ENCODE assay signal across 21 cellular contexts in genomic region chr7:90688826-90689225, GRCh38.
"Had no signal": no experiment of that assay in that cellular context is flagged by ENCODE, and none has a peak within 500 bp of the region (broad histone marks: within the 10 kb centered on the region; RNA-seq: fewer than 3 reads in every experiment).

No MANE protein-coding gene starts in this region.

- H3K9me3 ChIP-seq: heart right ventricle, psoas muscle, right lobe of liver, transverse colon had no signal

- ATAC-seq: natural killer cell; psoas muscle; right lobe of liver; stimulated activated naive CD8-positive, alpha-beta T cell treated with anti-CD3 and anti-CD28 coated beads, Interleukin-15, Interleukin-2, amounts not matched to agents 100 U/mL and 50 U/mL, for 24 hours had no signal

- H3K27ac Mint-ChIP-seq: activated CD4-positive, alpha-beta T cell treated with anti-CD3 and anti-CD28 coated beads, Interleukin-2, amount 10 ng/mL, durations not matched to agents 7 days and 5 days; activated naive CD8-positive, alpha-beta T cell treated with anti-CD3 and anti-CD28 coated beads, Interleukin-2, amount 10 ng/mL, durations not matched to agents 7 days and 5 days; dendritic cell treated with granulocyte-macrophage colony-stimulating factor and Interleukin-4, amounts not matched to agents 40 ng/mL and 50 ng/mL, for 4 days; natural killer cell had no signal

- H3K4me1 ChIP-seq: psoas muscle, right lobe of liver, transverse colon had no signal

- H3K27me3 Mint-ChIP-seq: activated CD4-positive, alpha-beta T cell treated with anti-CD3 and anti-CD28 coated beads, Interleukin-2, amount 10 ng/mL, durations not matched to agents 7 days and 5 days; activated naive CD8-positive, alpha-beta T cell treated with anti-CD3 and anti-CD28 coated beads, Interleukin-2, amount 10 ng/mL, durations not matched to agents 7 days and 5 days; dendritic cell treated with granulocyte-macrophage colony-stimulating factor and Interleukin-4, amounts not matched to agents 40 ng/mL and 50 ng/mL, for 4 days had no signal

- H3K4me3 Mint-ChIP-seq: activated CD4-positive, alpha-beta T cell treated with anti-CD3 and anti-CD28 coated beads, Interleukin-2, amount 10 ng/mL, durations not matched to agents 7 days and 5 days; activated naive CD8-positive, alpha-beta T cell treated with anti-CD3 and anti-CD28 coated beads, Interleukin-2, amount 10 ng/mL, durations not matched to agents 7 days and 5 days; dendritic cell treated with granulocyte-macrophage colony-stimulating factor and Interleukin-4, amounts not matched to agents 40 ng/mL and 50 ng/mL, for 4 days; natural killer cell had no signal

- H3K36me3 Mint-ChIP-seq: activated naive CD8-positive, alpha-beta T cell treated with anti-CD3 and anti-CD28 coated beads, Interleukin-2, amount 10 ng/mL, durations not matched to agents 7 days and 5 days; natural killer cell had no signal

- H3K4me1 Mint-ChIP-seq: activated CD4-positive, alpha-beta T cell treated with anti-CD3 and anti-CD28 coated beads, Interleukin-2, amount 10 ng/mL, durations not matched to agents 7 days and 5 days; activated naive CD8-positive, alpha-beta T cell treated with anti-CD3 and anti-CD28 coated beads, Interleukin-2, amount 10 ng/mL, durations not matched to agents 7 days and 5 days; natural killer cell had no signal

- H3K27ac ChIP-seq: brain microvascular endothelial cell, heart right ventricle, psoas muscle, right lobe of liver, transverse colon had no signal

- H3K27me3 ChIP-seq: brain microvascular endothelial cell, heart right ventricle, right lobe of liver, transverse colon had no signal

- DNase-seq: activated CD4-positive, alpha-beta T cell treated with anti-CD3 and anti-CD28 coated beads, Interleukin-2, amount 10 ng/mL, durations not matched to agents 7 days and 5 days; activated CD4-positive, CD25-positive, alpha-beta regulatory T cell; activated CD8-positive, alpha-beta memory T cell treated with anti-CD3 and anti-CD28 coated beads for 24 hours; activated naive CD4-positive, alpha-beta T cell; activated naive CD8-positive, alpha-beta T cell treated with anti-CD3 and anti-CD28 coated beads, Interleukin-2, amount 10 ng/mL, durations not matched to agents 7 days and 5 days; brain microvascular endothelial cell; cerebellar nuclear complex; effector memory CD4-positive, alpha-beta T cell; foreskin melanocyte; heart right ventricle; mammary epithelial cell; natural killer cell; psoas muscle; right lobe of liver; stimulated activated CD4-positive, alpha-beta T cell treated with anti-CD3 and anti-CD28 coated beads, Interleukin-4, amount 100 ng/mL, for 4 hours; stimulated activated CD8-positive, alpha-beta memory T cell treated with anti-CD3 and anti-CD28 coated beads, Interleukin-4, amount 100 ng/mL, for 48 hours; stimulated activated naive CD8-positive, alpha-beta T cell treated with anti-CD3 and anti-CD28 coated beads, Interleukin-15, Interleukin-2, amounts not matched to agents 100 U/mL and 50 U/mL, for 24 hours; T-helper 2 cell; transverse colon had no signal

- H3K4me3 ChIP-seq: heart right ventricle, psoas muscle, right lobe of liver, smooth muscle cell, transverse colon had no signal

- H3K9me3 Mint-ChIP-seq: activated CD4-positive, alpha-beta T cell treated with anti-CD3 and anti-CD28 coated beads, Interleukin-2, amount 10 ng/mL, durations not matched to agents 7 days and 5 days; activated naive CD8-positive, alpha-beta T cell treated with anti-CD3 and anti-CD28 coated beads, Interleukin-2, amount 10 ng/mL, durations not matched to agents 7 days and 5 days; dendritic cell treated with granulocyte-macrophage colony-stimulating factor and Interleukin-4, amounts not matched to agents 40 ng/mL and 50 ng/mL, for 4 days had no signal

- H3K36me3 ChIP-seq: brain microvascular endothelial cell, heart right ventricle, right lobe of liver, transverse colon had no signal
